In the genomic region with DNA sequence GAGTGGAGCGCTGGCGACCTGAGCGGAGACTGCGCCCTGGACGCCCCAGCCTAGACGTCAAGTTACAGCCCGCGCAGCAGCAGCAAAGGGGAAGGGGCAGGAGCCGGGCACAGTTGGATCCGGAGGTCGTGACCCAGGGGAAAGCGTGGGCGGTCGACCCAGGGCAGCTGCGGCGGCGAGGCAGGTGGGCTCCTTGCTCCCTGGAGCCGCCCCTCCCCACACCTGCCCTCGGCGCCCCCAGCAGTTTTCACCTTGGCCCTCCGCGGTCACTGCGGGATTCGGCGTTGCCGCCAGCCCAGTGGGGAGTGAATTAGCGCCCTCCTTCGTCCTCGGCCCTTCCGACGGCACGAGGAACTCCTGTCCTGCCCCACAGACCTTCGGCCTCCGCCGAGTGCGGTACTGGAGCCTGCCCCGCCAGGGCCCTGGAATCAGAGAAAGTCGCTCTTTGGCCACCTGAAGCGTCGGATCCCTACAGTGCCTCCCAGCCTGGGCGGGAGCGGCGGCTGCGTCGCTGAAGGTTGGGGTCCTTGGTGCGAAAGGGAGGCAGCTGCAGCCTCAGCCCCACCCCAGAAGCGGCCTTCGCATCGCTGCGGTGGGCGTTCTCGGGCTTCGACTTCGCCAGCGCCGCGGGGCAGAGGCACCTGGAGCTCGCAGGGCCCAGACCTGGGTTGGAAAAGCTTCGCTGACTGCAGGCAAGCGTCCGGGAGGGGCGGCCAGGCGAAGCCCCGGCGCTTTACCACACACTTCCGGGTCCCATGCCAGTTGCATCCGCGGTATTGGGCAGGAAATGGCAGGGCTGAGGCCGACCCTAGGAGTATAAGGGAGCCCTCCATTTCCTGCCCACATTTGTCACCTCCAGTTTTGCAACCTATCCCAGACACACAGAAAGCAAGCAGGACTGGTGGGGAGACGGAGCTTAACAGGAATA, we compare ENCODE assay signal across 8 cellular contexts. TPM values are rescaled to one million over a fixed set of nuclear protein-coding genes. Genes with fewer than 3 reads are reported as not detected.
DNase-seq lines count a peak whose midpoint lies in the region; ATAC-seq and TF ChIP-seq lines count a peak whose summit lies in the region.

No MANE protein-coding gene starts in this region.

- peaks cover 0 to 2% (median 0%) of the 10 kb centered on the region in 3 donors for H3K9me3 Mint-ChIP-seq in IgD-negative memory B cell
- H3K9me3 Mint-ChIP-seq in activated T-cell treated with anti-CD3 and anti-CD28 coated beads, Interleukin-2, amount 50 U/mL, for 4 hours: no peaks in the 10 kb centered on the region

- H3K4me1 Mint-ChIP-seq in IgD-negative memory B cell: peaks cover 10 to 16% (median 11%) of the 10 kb centered on the region in 3 donors
- peaks cover 26% of the 10 kb centered on the region for H3K4me1 Mint-ChIP-seq in activated T-cell treated with anti-CD3 and anti-CD28 coated beads, Interleukin-2, amount 50 U/mL, for 4 hours (ENCODE audit: low read depth)

- TF ChIP-seq POLR2A in GM18526 (IDR thresholded peaks at IDR 0.05; ENCODE audit: extremely low read depth, insufficient read length): peak; percentile 69

- peak; percentile 30 for DNase-seq in activated T-cell treated with anti-CD3 and anti-CD28 coated beads, Interleukin-2, amount 50 U/mL, for 4 hours
- DNase-seq in Right ventricle myocardium inferior (ENCODE audit: missing footprints): peak; percentile 76
- DNase-seq in retina: peak; percentile 63
- no peak for DNase-seq in anterior cingulate cortex (lab: John Stamatoyannopoulos, UW)
- DNase-seq in kidney glomerular epithelial cell (lab: John Stamatoyannopoulos, UW): no peak
- no peak for DNase-seq in SW 1271 (lab: John Stamatoyannopoulos, UW)

- peak; percentile 73 to 76 for ATAC-seq in activated T-cell treated with anti-CD3 and anti-CD28 coated beads, Interleukin-2, amount 50 U/mL, for 4 hours
- peak; percentile 58 for ATAC-seq in Right ventricle myocardium inferior

- H3K27ac Mint-ChIP-seq in IgD-negative memory B cell: peak overlapping the region in 2 of 3 donors; percentile 88 to 89

- intact Hi-C loops in Right ventricle myocardium inferior (cut with DNase I): no loop called here

- peaks cover 3% of the 10 kb centered on the region for H3K36me3 Mint-ChIP-seq in IgD-negative memory B cell
- peaks cover 1% of the 10 kb centered on the region for H3K36me3 Mint-ChIP-seq in activated T-cell treated with anti-CD3 and anti-CD28 coated beads, Interleukin-2, amount 50 U/mL, for 4 hours (ENCODE audit: insufficient read depth)

- peaks cover 9% of the 10 kb centered on the region for H3K27me3 Mint-ChIP-seq in IgD-negative memory B cell
- H3K27me3 Mint-ChIP-seq in activated T-cell treated with anti-CD3 and anti-CD28 coated beads, Interleukin-2, amount 50 U/mL, for 4 hours (ENCODE audit: low read depth): peaks cover 5% of the 10 kb centered on the region

- peak overlapping the region; percentile 71 to 98 (median 87) for H3K4me3 Mint-ChIP-seq in IgD-negative memory B cell
- H3K4me3 Mint-ChIP-seq in activated T-cell treated with anti-CD3 and anti-CD28 coated beads, Interleukin-2, amount 50 U/mL, for 4 hours: peak overlapping the region; percentile 81

RNA-seq across cellular contexts. Expression of a gene that starts 4.2 kb away (rescaled TPM):
- polyA plus RNA-seq in IgD-negative memory B cell: 0.31 TPM
- total RNA-seq in activated T-cell treated with anti-CD3 and anti-CD28 coated beads, Interleukin-2, amount 50 U/mL, for 4 hours: 1 to 10 TPM in 1 of 3 donors, under 1 TPM in 2; 0.55 to 1.3 (median 0.76) TPM
- total RNA-seq in Right ventricle myocardium inferior: not detected

RNA-seq across cellular contexts. Expression of a gene that starts 19.7 kb away (rescaled TPM):
- polyA plus RNA-seq in IgD-negative memory B cell: 13.3 TPM
- 10 to 100 TPM; 60.6 to 61.8 (median 61.6) TPM for total RNA-seq in activated T-cell treated with anti-CD3 and anti-CD28 coated beads, Interleukin-2, amount 50 U/mL, for 4 hours
- total RNA-seq in Right ventricle myocardium inferior: 22.8 TPM

RNA-seq across cellular contexts. Expression of a gene that starts 20.1 kb away (rescaled TPM):
- polyA plus RNA-seq in IgD-negative memory B cell: 25.2 TPM
- total RNA-seq in activated T-cell treated with anti-CD3 and anti-CD28 coated beads, Interleukin-2, amount 50 U/mL, for 4 hours: 10 to 100 TPM; 16.4 to 19.2 (median 17.4) TPM
- 67.7 TPM for total RNA-seq in Right ventricle myocardium inferior

Comparison
In these comparisons a context has a peak if more than half of its experiments do, and no peak if none do; other contexts are left out.
1. DNase-seq: peak in activated T-cell treated with anti-CD3 and anti-CD28 coated beads, Interleukin-2, amount 50 U/mL, for 4 hours (single experiment), Right ventricle myocardium inferior (single experiment) and retina (single experiment); none in anterior cingulate cortex (0 of 58), kidney glomerular epithelial cell (single experiment) and SW 1271 (0 of 2).